21 cellular contexts compared by ENCODE assay signal in the genomic region with DNA sequence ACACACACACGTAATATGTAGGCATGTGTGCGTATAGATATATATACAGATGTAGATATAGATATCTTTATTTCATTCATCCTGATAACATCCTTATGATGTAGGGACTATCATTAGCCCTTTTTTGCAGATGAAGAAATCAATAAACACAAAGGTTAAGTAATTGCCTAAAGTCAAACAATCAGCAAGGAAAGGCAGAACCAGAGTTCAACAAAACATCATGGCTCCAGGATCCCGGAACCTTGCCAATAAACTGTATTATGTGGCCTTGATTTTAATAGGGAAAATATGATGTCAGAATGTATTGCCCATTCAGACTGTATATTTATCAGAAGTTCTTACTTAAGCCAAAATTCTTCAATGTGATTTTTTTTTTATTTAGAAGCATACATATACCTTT.
"Had no signal": no experiment of that assay in that cellular context is flagged by ENCODE, and none has a peak within 500 bp of the region (broad histone marks: within the 10 kb centered on the region; RNA-seq: fewer than 3 reads in every experiment).

No MANE protein-coding gene starts in this region.

- DNase-seq: cortex of kidney; effector CD4-positive, alpha-beta T cell; heart right ventricle; immature natural killer cell; islet precursor cell; kidney glomerular epithelial cell; midbrain; naive thymus-derived CD4-positive, alpha-beta T cell; nephron progenitor cell; nucleus accumbens; psoas muscle; right cardiac atrium; spleen; stimulated activated CD4-positive, alpha-beta T cell treated with anti-CD3 and anti-CD28 coated beads, Interleukin-4, amount 100 ng/mL, for 4 hours; stimulated activated naive B cell treated with anti-CD40 and anti-IgM and Interleukin-4, amounts not matched to agents 10 μg/mL and 1 μg/mL and 100 μg/mL, for 72 hours; upper lobe of left lung had no signal

- H3K4me3 ChIP-seq: gastroesophageal sphincter, heart right ventricle, psoas muscle, skin epidermis, spleen, thoracic aorta, tibial nerve, upper lobe of left lung had no signal

- H3K36me3 ChIP-seq: gastroesophageal sphincter, heart right ventricle, spleen, thoracic aorta, tibial nerve, upper lobe of left lung had no signal

- H3K27ac ChIP-seq: gastroesophageal sphincter, heart right ventricle, psoas muscle, skin epidermis, spleen, thoracic aorta, tibial nerve, upper lobe of left lung had no signal

- H3K9me3 ChIP-seq: gastroesophageal sphincter, heart right ventricle, psoas muscle, spleen, thoracic aorta, tibial nerve, upper lobe of left lung had no signal

- ATAC-seq: gastroesophageal sphincter; naive thymus-derived CD4-positive, alpha-beta T cell; psoas muscle; stimulated activated naive B cell treated with anti-CD40 and anti-IgM and Interleukin-4, amounts not matched to agents 10 μg/mL and 1 μg/mL and 100 μg/mL, for 72 hours had no signal

- H3K4me1 Mint-ChIP-seq: immature natural killer cell; naive thymus-derived CD4-positive, alpha-beta T cell; nephron progenitor cell; stimulated activated naive B cell treated with anti-CD40 and anti-IgM and Interleukin-4, amounts not matched to agents 10 μg/mL and 1 μg/mL and 100 μg/mL, for 72 hours had no signal

- H3K4me1 ChIP-seq: gastroesophageal sphincter, psoas muscle, spleen, upper lobe of left lung had no signal

- H3K36me3 Mint-ChIP-seq: immature natural killer cell; naive thymus-derived CD4-positive, alpha-beta T cell; stimulated activated naive B cell treated with anti-CD40 and anti-IgM and Interleukin-4, amounts not matched to agents 10 μg/mL and 1 μg/mL and 100 μg/mL, for 72 hours had no signal

- H3K9me3 Mint-ChIP-seq: naive thymus-derived CD4-positive, alpha-beta T cell; nephron progenitor cell; stimulated activated naive CD8-positive, alpha-beta T cell treated with anti-CD3 and anti-CD28 coated beads, Interleukin-15, Interleukin-2, amounts not matched to agents 100 ng/mL and 50 ng/mL, for 24 hours had no signal

- H3K4me3 Mint-ChIP-seq: immature natural killer cell; naive thymus-derived CD4-positive, alpha-beta T cell; nephron progenitor cell; stimulated activated naive B cell treated with anti-CD40 and anti-IgM and Interleukin-4, amounts not matched to agents 10 μg/mL and 1 μg/mL and 100 μg/mL, for 72 hours; stimulated activated naive CD8-positive, alpha-beta T cell treated with anti-CD3 and anti-CD28 coated beads, Interleukin-15, Interleukin-2, amounts not matched to agents 100 ng/mL and 50 ng/mL, for 24 hours had no signal

- H3K27ac Mint-ChIP-seq: immature natural killer cell; naive thymus-derived CD4-positive, alpha-beta T cell; nephron progenitor cell; stimulated activated naive B cell treated with anti-CD40 and anti-IgM and Interleukin-4, amounts not matched to agents 10 μg/mL and 1 μg/mL and 100 μg/mL, for 72 hours; stimulated activated naive CD8-positive, alpha-beta T cell treated with anti-CD3 and anti-CD28 coated beads, Interleukin-15, Interleukin-2, amounts not matched to agents 100 ng/mL and 50 ng/mL, for 24 hours had no signal

- H3K27me3 ChIP-seq: gastroesophageal sphincter, heart right ventricle, spleen, tibial nerve, upper lobe of left lung had no signal
